8 cellular contexts compared by ENCODE assay signal in the genomic region with DNA sequence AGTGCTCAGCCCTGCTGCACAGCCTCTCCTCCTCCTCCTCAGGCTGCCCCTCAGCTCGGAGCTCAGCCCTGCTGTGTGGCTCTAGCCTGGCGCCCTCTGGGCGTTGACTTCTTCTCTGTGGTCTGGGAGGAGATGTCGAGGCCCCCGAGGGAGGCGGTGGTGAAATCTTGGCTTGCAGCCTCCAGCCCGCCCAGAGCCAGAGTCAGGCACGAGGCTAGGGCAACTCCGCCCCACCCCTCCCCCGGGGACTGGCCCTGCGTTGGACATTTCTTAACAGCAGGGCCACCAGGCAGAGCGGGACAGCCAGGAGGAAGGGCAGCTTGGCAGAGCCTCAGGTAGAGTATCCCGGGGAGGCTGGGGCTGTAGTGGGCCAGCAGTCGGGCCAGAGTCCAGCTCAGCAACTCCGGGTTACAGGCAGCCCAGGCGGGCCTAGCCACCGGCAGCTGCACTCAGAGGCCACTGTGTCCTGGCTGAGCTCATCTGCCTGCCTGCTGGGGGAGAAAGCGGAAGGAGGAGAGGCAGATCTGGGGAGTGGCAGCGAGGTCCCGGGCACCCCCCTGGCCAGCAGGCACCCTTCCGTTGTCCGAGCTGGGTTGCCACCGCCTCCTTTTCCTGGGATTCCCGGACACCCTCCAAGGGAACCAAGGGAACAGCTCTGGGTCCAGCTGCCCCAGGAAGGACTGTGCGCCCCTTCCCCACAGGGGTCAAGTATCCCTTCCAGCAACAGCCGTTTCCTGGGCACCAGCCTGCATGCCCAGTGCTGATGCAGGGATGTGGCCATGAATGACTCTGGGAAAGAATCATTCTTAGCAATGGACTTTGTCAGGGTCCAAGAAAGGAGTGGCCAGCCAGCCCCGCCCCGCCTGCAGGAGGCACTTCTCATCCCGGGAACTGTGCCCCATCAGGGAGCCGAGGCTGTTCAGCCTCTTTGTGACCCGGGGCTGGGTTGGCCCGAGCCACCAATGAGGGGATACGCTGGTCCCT. TPM values are rescaled to one million over a fixed set of nuclear protein-coding genes. Genes with fewer than 3 reads are reported as not detected.
DNase-seq lines count a peak whose midpoint lies in the region; ATAC-seq and TF ChIP-seq lines count a peak whose summit lies in the region.

A gene with protein sequence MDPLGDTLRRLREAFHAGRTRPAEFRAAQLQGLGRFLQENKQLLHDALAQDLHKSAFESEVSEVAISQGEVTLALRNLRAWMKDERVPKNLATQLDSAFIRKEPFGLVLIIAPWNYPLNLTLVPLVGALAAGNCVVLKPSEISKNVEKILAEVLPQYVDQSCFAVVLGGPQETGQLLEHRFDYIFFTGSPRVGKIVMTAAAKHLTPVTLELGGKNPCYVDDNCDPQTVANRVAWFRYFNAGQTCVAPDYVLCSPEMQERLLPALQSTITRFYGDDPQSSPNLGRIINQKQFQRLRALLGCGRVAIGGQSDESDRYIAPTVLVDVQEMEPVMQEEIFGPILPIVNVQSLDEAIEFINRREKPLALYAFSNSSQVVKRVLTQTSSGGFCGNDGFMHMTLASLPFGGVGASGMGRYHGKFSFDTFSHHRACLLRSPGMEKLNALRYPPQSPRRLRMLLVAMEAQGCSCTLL (plus strand): TSS at position 270 of the 984 bp plus-strand sequence. CDS start 4,971 bp downstream, outside the sequence.

- no TSS peak for BruUV-seq in IMR-90 (replicated peaks; lab: Mats Ljungman, UMichigan)

- CTCF ChIA-PET in AG04449 (lab: Yijun Ruan, JAX) (interaction anchor here (0.9 to 4.1 kb wide), 10 partner anchors 11 to 200 kb away, joined by 3 to 42 read pairs (median 3); no protein-coding TSS in a partner anchor), IMR-90 (lab: Yijun Ruan, JAX) (interaction anchor here (0.9 kb wide), 1 partner anchor 15 kb away, joined by 3 read pairs; no protein-coding TSS in a partner anchor)

- H2BK20ac ChIP-seq in IMR-90 (ENCODE audit: low read depth, low read length): peak within 1 kb of the TSS; percentile 65

- peak within 1 kb of the TSS; percentile 96 for H3K23ac ChIP-seq in IMR-90 (ENCODE audit: low read depth, low read length)

- peak within 1 kb of the TSS; percentile 92 to 99 for H4K8ac ChIP-seq in IMR-90 (ENCODE audit: low read depth in 2 of 2, low read length in 2 of 2)

- peak within 1 kb of the TSS; percentile 90 for H2AFZ ChIP-seq in IMR-90 (replicated peaks; ENCODE audit: low read length, poor library complexity)
- H2AFZ ChIP-seq in neuron (ENCODE audit: low read depth, low read length): peak within 1 kb of the TSS; percentile 59

- intact Hi-C loops in IMR-90 (cut with micrococcal nuclease): loop anchor here (5.0 kb wide), 2 partner anchors 107 to 197 kb away; no protein-coding TSS in a partner anchor

- no peak for TF ChIP-seq RAD21 in IMR-90 (IDR thresholded peaks at IDR 0.05; ENCODE audit: low read length)

- no peak for TF ChIP-seq EP300 in gastroesophageal sphincter (IDR thresholded peaks at IDR 0.05)

- peak within 1 kb of the TSS; percentile 97 for H3K14ac ChIP-seq in IMR-90 (replicated peaks; ENCODE audit: low read depth, low read length)

- WGBS in IMR-90 (ENCODE audit: extremely low coverage in 2 of 2, insufficient read length in 1 of 2), 2 experiments: 0% methylated on average over 7 of the region's 33 CpGs; no CpG with 5 or more reads in 1 of the 2 experiments
- WGBS in gastroesophageal sphincter (ENCODE audit: low coverage in 1 of 2), 2 donors: 62% methylated on average over 2 of the region's 33 CpGs; no CpG with 5 or more reads in 1 of the 2 donors

- peak within 1 kb of the TSS; percentile 98 for H2BK120ac ChIP-seq in IMR-90 (ENCODE audit: low read depth, low read length)

- H4K5ac ChIP-seq in IMR-90 (ENCODE audit: low read depth, low read length): peak within 1 kb of the TSS; percentile 75

- peak within 1 kb of the TSS; percentile 62 for H3K18ac ChIP-seq in IMR-90 (ENCODE audit: low read depth, low read length)

- DNase-seq in AG04449 (ENCODE audit: low read depth, low spot score) (no peak), IMR-90 (peak; percentile 70), WERI-Rb-1 (peak; percentile 40)
- no peak for DNase-seq in stimulated activated CD4-positive, alpha-beta T cell treated with anti-CD3 and anti-CD28 coated beads, Interleukin-15, amount 100 ng/mL, for 24 hours

- H3K9me1 ChIP-seq in IMR-90 (ENCODE audit: insufficient read depth, low read length): peaks cover 35% of the 10 kb centered on the region

- H2AK9ac ChIP-seq in IMR-90 (replicated peaks; ENCODE audit: low read depth, low read length, poor library complexity): peak within 1 kb of the TSS; percentile 100

- H3K56ac ChIP-seq in IMR-90 (ENCODE audit: extremely low read depth, insufficient read depth, low read length): peak within 1 kb of the TSS; percentile 74

- H3K27ac ChIP-seq in IMR-90 (ENCODE audit: insufficient read depth, low read length) (peak within 1 kb of the TSS; percentile 88), WERI-Rb-1 (no peak within 1 kb of the TSS), gastroesophageal sphincter (peak within 1 kb of the TSS; percentile 12 to 87 (median 86))

- peak within 1 kb of the TSS; percentile 94; the same call in 2 of the 3 replicates for H2BK15ac ChIP-seq in IMR-90 (ENCODE audit: low read depth, low read length)

- TF ChIP-seq CTCF in AG04449 (IDR thresholded peaks at IDR 0.05; ENCODE audit: insufficient read depth, low read length, missing control alignments) (peak; percentile 10), IMR-90 (conservative IDR thresholded peaks at IDR 0.05; ENCODE audit: low read depth, low read length) (0 out of 2 replicates have a peak, but pooled peaks have one; percentile 9), WERI-Rb-1 (IDR thresholded peaks at IDR 0.05; ENCODE audit: low read depth, low read length) (no peak), gastroesophageal sphincter (IDR thresholded peaks at IDR 0.05) (peak in 2 of 4 experiments; percentile 2 to 17)

- peak within 1 kb of the TSS; percentile 64 for H3K4me3 ChIP-seq in AG04449 (ENCODE audit: low read depth, low read length)
- H3K4me3 ChIP-seq in IMR-90 (ENCODE audit: insufficient read depth, low read depth, low read length): peak within 1 kb of the TSS; percentile 42
- H3K4me3 ChIP-seq in WERI-Rb-1 (ENCODE audit: low read depth, low read length): no peak within 1 kb of the TSS
- H3K4me3 ChIP-seq in gastroesophageal sphincter: peak within 1 kb of the TSS; percentile 3 to 46
- H3K4me3 ChIP-seq in neuron (ENCODE audit: low read length): peak within 1 kb of the TSS; percentile 20

- peak within 1 kb of the TSS; percentile 100 for H3K4ac ChIP-seq in IMR-90 (ENCODE audit: low read depth, low read length)

- dilution Hi-C loops in IMR-90 (cut with HindIII; ENCODE audit: low sequenced_read_pairs, unreplicated experiment): no loop called here

- H4K91ac ChIP-seq in IMR-90 (ENCODE audit: insufficient read depth, low read depth, low read length): peak within 1 kb of the TSS; percentile 100

- in situ Hi-C loops in IMR-90 (cut with MboI; ENCODE audit: low sequenced_read_pairs): no loop called here

- no peaks in the 10 kb centered on the region for H3K9me3 ChIP-seq in IMR-90 (ENCODE audit: control insufficient read depth, insufficient read depth, low read length)
- no peaks in the 10 kb centered on the region for H3K9me3 ChIP-seq in WERI-Rb-1 (ENCODE audit: severe bottlenecking)
- H3K9me3 ChIP-seq in gastroesophageal sphincter: no peaks in the 10 kb centered on the region
- no peaks in the 10 kb centered on the region for H3K9me3 ChIP-seq in neuron (ENCODE audit: low read length)

- H3K79me1 ChIP-seq in IMR-90 (ENCODE audit: low read depth in 1 of 2, low read length in 2 of 2): peaks cover 23 to 45% of the 10 kb centered on the region in 2 experiments; a peak in 3 of 4 replicates

- no peaks in the 10 kb centered on the region for H3K27me3 ChIP-seq in IMR-90 (ENCODE audit: control insufficient read depth, insufficient read depth, low read length)
- H3K27me3 ChIP-seq in WERI-Rb-1 (ENCODE audit: insufficient read depth, low read depth, severe bottlenecking): no peaks in the 10 kb centered on the region
- no peaks in the 10 kb centered on the region for H3K27me3 ChIP-seq in gastroesophageal sphincter
- H3K27me3 ChIP-seq in neuron (ENCODE audit: insufficient read depth, low read length): no peaks in the 10 kb centered on the region

- H2AK5ac ChIP-seq in IMR-90 (ENCODE audit: low read depth, low read length): peak within 1 kb of the TSS; percentile 100

- H2BK5ac ChIP-seq in IMR-90 (ENCODE audit: low read depth, low read length, poor library complexity, severe bottlenecking): peak within 1 kb of the TSS; percentile 89

- peaks cover 44% of the 10 kb centered on the region for H3K4me1 ChIP-seq in IMR-90 (ENCODE audit: control insufficient read depth, insufficient read depth, low read length)
- peaks cover 0 to 64% (median 12%) of the 10 kb centered on the region in 3 donors for H3K4me1 ChIP-seq in gastroesophageal sphincter
- H3K4me1 ChIP-seq in neuron (ENCODE audit: insufficient read depth, low read length): peaks cover 58% of the 10 kb centered on the region

- H3K4me2 ChIP-seq in IMR-90 (ENCODE audit: low read depth, low read length): peak within 1 kb of the TSS; percentile 83

- H4K20me1 ChIP-seq in IMR-90 (ENCODE audit: insufficient read depth, low read length): no peaks in the 10 kb centered on the region

- H3K36me3 ChIP-seq in IMR-90 (ENCODE audit: control insufficient read depth, insufficient read depth, low read length) (no peaks in the 10 kb centered on the region), WERI-Rb-1 (no peaks in the 10 kb centered on the region), gastroesophageal sphincter (no peaks in the 10 kb centered on the region), neuron (ENCODE audit: insufficient read depth, low read length) (no peaks in the 10 kb centered on the region)

- H3K9ac ChIP-seq in IMR-90 (ENCODE audit: low read depth, low read length): peak within 1 kb of the TSS; percentile 71

- POLR2A ChIA-PET in AG04449 (lab: Yijun Ruan, JAX): interaction anchor here (0.6 to 2.1 kb wide), 6 partner anchors 9 to 62 kb away, joined by 3 to 9 read pairs (median 5); a partner anchor contains a TSS
- POLR2A ChIA-PET in IMR-90 (lab: Charles Lee; ENCODE audit: unreplicated experiment): interaction anchor here (0.9 kb wide), 1 partner anchor 29 kb away, joined by 4 read pairs; a partner anchor contains a TSS

- ATAC-seq in IMR-90 (ENCODE audit: low read depth): peak; percentile 59
- ATAC-seq in gastroesophageal sphincter: peak; percentile 93
- no peak for ATAC-seq in HG03045 (IDR thresholded peaks at IDR 0.05; ENCODE audit: unreplicated experiment)
- no peak for ATAC-seq in GM18867 (IDR thresholded peaks at IDR 0.05; ENCODE audit: unreplicated experiment)

- TF ChIP-seq POLR2A in IMR-90 (IDR thresholded peaks at IDR 0.05; ENCODE audit: low read depth, low read length) (peak; percentile 32), gastroesophageal sphincter (IDR thresholded peaks at IDR 0.05) (peak; percentile 46 to 47)

TF ChIP-seq in IMR-90, 13 proteins besides CTCF, POLR2A, EP300 and RAD21 (continues in another document):
- TF ChIP-seq CEBPB (IDR thresholded peaks at IDR 0.05; ENCODE audit: low read depth, low read length) (peak; percentile 72), RFX5 (IDR thresholded peaks at IDR 0.05; ENCODE audit: low read depth, low read length) (no peak)

RNA-seq across cellular contexts. Expression of the gene that starts here (rescaled TPM):
- total RNA-seq in IMR-90 (2012; rRNA removed) (11.8 and 11.9 TPM in 2 replicates), gastroesophageal sphincter (10 to 100 TPM in 2 of 4 donors, 1 to 10 TPM in 2; 6.4 to 15.1 (median 11.2) TPM)
- polyA plus RNA-seq in IMR-90 (2012; rRNA removed): 22.8 and 28.5 TPM in 2 replicates
- 18.0 and 34.9 TPM in 2 replicates for polyA plus RNA-seq in IMR-90 (2012; cell fraction: cytosol; rRNA removed)
- 29.6 and 66.4 TPM in 2 replicates for polyA plus RNA-seq in IMR-90 (2012; cell fraction: nucleus; rRNA removed; ENCODE audit: low replicate concordance)

Comparison
In these comparisons a context has a peak if more than half of its experiments do, and no peak if none do; other contexts are left out.
1. DNase-seq: peak in IMR-90 (single experiment) and WERI-Rb-1 (single experiment); none in AG04449 (single experiment) and stimulated activated CD4-positive, alpha-beta T cell treated with anti-CD3 and anti-CD28 coated beads, Interleukin-15, amount 100 ng/mL, for 24 hours (single experiment).
2. ATAC-seq: peak in IMR-90 (single experiment) and gastroesophageal sphincter (single experiment); none in HG03045 (single experiment) and GM18867 (single experiment).